ENCODE assay signal across 26 cellular contexts in the genomic region with DNA sequence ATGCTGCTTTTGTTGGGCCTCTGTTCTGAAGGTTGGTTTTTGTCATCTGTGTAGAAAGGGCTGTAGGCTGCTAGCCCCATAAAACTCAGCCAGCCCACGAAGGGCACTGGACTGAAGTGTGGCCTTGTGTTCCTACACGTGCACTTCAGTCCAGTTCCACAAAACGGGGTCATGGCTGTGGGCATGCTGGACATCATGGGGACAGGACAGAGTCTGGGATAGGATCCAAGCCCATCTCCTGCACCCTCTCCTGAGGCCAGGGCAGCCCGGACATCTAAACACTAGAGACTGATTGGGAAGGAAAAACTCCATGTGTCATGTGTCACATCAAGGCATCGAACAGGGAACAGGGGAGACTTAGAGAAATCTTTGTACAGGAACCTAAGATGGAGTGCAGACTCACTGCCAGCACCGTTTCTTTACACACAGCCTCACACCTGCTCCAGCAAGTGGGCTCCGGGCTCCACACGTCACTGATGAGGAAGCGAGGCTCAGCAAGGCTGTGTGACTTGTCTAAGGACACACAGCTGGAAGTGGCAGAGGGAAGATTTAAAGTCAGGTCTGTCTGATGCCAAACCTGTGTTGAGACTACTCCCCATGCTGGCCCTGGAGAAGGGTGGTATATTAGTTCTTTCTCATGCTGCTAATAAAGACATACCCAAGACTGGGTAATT.
"Had no signal": no experiment of that assay in that cellular context is flagged by ENCODE, and none has a peak within 500 bp of the region (broad histone marks: within the 10 kb centered on the region; RNA-seq: fewer than 3 reads in every experiment).

No MANE protein-coding gene starts in this region.

- H3K4me3 Mint-ChIP-seq: memory B cell; natural killer cell treated with Interleukin-12 subunit alpha and Interleukin-12 subunit beta and Interleukin-15 and Interleukin-18, amount 100 ng/mL, for 72 hours; neural progenitor cell; type B pancreatic cell had no signal

- H3K36me3 Mint-ChIP-seq: memory B cell; natural killer cell treated with Interleukin-12 subunit alpha and Interleukin-12 subunit beta and Interleukin-15 and Interleukin-18, amount 100 ng/mL, for 72 hours; neural progenitor cell had no signal

- H3K9me3 ChIP-seq: esophagus squamous epithelium, gastroesophageal sphincter, left ventricle myocardium inferior, lower lobe of right lung, psoas muscle, suprapubic skin, thyroid gland had no signal

- DNase-seq: cerebellar nuclear complex; dermis blood vessel endothelial cell; effector CD4-positive, alpha-beta T cell; esophagus squamous epithelium; foreskin fibroblast; glutamatergic neuron; islet precursor cell; left cardiac atrium; left ventricle myocardium inferior; lower lobe of right lung; midbrain; occipital lobe; psoas muscle; retina; small intestine; stimulated activated CD4-positive, alpha-beta T cell treated with anti-CD3 and anti-CD28 coated beads, Interleukin-12 subunit alpha, Interleukin-12 subunit beta, amount 100 ng/mL, for 4 hours; stimulated activated naive CD8-positive, alpha-beta T cell treated with anti-CD3 and anti-CD28 coated beads, Interleukin-15, Interleukin-2, amounts not matched to agents 100 U/mL and 50 U/mL, for 24 hours; thyroid gland had no signal

- H3K4me2 ChIP-seq: neural progenitor cell had no signal

- ATAC-seq: gastroesophageal sphincter; left cardiac atrium; lower lobe of right lung; natural killer cell treated with Interleukin-12 subunit alpha and Interleukin-12 subunit beta and Interleukin-15 and Interleukin-18, amount 100 ng/mL, for 72 hours; psoas muscle had no signal

- H3K27ac Mint-ChIP-seq: memory B cell; natural killer cell treated with Interleukin-12 subunit alpha and Interleukin-12 subunit beta and Interleukin-15 and Interleukin-18, amount 100 ng/mL, for 72 hours; neural progenitor cell; type B pancreatic cell had no signal

- H3K4me1 ChIP-seq: gastroesophageal sphincter, left ventricle myocardium inferior, lower lobe of right lung, parathyroid adenoma, psoas muscle, thyroid gland had no signal

- H3K9me3 Mint-ChIP-seq: memory B cell; natural killer cell treated with Interleukin-12 subunit alpha and Interleukin-12 subunit beta and Interleukin-15 and Interleukin-18, amount 100 ng/mL, for 72 hours had no signal

- H3K4me3 ChIP-seq: esophagus squamous epithelium, gastroesophageal sphincter, left ventricle myocardium inferior, lower lobe of right lung, neural progenitor cell, psoas muscle, suprapubic skin, thyroid gland had no signal

- H3K36me3 ChIP-seq: esophagus squamous epithelium, gastroesophageal sphincter, left ventricle myocardium inferior, lower lobe of right lung, neural progenitor cell, suprapubic skin, thyroid gland had no signal

- H3K79me2 ChIP-seq: parathyroid adenoma had no signal

- H2AFZ ChIP-seq: neural progenitor cell, parathyroid adenoma had no signal

- H3K27me3 ChIP-seq: gastroesophageal sphincter, neural progenitor cell, thyroid gland had no signal

- H3K27ac ChIP-seq: epithelial cell of prostate, esophagus squamous epithelium, gastroesophageal sphincter, left ventricle myocardium inferior, lower lobe of right lung, neural progenitor cell, parathyroid adenoma, psoas muscle, suprapubic skin, thyroid gland had no signal

- H3K9ac ChIP-seq: neural progenitor cell, parathyroid adenoma had no signal
